In genomic region chr13:25065974-25066770, GRCh38 we compare ENCODE assay signal across 1 cellular context.
TF ChIP-seq lines count a peak whose summit lies in the region.

No MANE protein-coding gene starts in this region.

TF ChIP-seq in K562, 482 proteins besides CTCF, POLR2A, EP300 and RAD21 (continued from another document):
- TF ChIP-seq RREB1 (CRISPR knock-in tag; IDR thresholded peaks at IDR 0.05): no peak
